ENCODE assay signal across 8 cellular contexts in genomic region chr1:201020647-201021332, GRCh38. TPM values are rescaled to one million over a fixed set of nuclear protein-coding genes. Genes with fewer than 3 reads are reported as not detected.
DNase-seq lines count a peak whose midpoint lies in the region; ATAC-seq, FAIRE-seq and TF ChIP-seq lines count a peak whose summit lies in the region.

No MANE protein-coding gene starts in this region.

- no peak overlapping the region for H3K4me3 Mint-ChIP-seq in dendritic cell treated with granulocyte-macrophage colony-stimulating factor and Interleukin-4, amounts not matched to agents 40 ng/mL and 50 ng/mL, for 4 days
- peak overlapping the region; percentile 90 for H3K4me3 Mint-ChIP-seq in neural progenitor cell

- intact Hi-C loops in dendritic cell treated with granulocyte-macrophage colony-stimulating factor and Interleukin-4, amounts not matched to agents 40 ng/mL and 50 ng/mL, for 4 days (cut with micrococcal nuclease) = no loop called here

- no peaks in the 10 kb centered on the region for H3K9me3 Mint-ChIP-seq in dendritic cell treated with granulocyte-macrophage colony-stimulating factor and Interleukin-4, amounts not matched to agents 40 ng/mL and 50 ng/mL, for 4 days
- no peaks in the 10 kb centered on the region for H3K9me3 Mint-ChIP-seq in neural progenitor cell

- H3K27me3 Mint-ChIP-seq in dendritic cell treated with granulocyte-macrophage colony-stimulating factor and Interleukin-4, amounts not matched to agents 40 ng/mL and 50 ng/mL, for 4 days = peaks cover 16% of the 10 kb centered on the region
- H3K27me3 Mint-ChIP-seq in neural progenitor cell (ENCODE audit: insufficient read depth, low read depth) = peaks cover 15% of the 10 kb centered on the region

- peak overlapping the region; percentile 87 for H3K4me2 ChIP-seq in neural progenitor cell

- TF ChIP-seq CTCF in neural progenitor cell (IDR thresholded peaks at IDR 0.05) = peak; percentile 61

- H3K4me1 Mint-ChIP-seq in dendritic cell treated with granulocyte-macrophage colony-stimulating factor and Interleukin-4, amounts not matched to agents 40 ng/mL and 50 ng/mL, for 4 days (ENCODE audit: low read depth) = peaks cover 84% of the 10 kb centered on the region
- peaks cover 71% of the 10 kb centered on the region for H3K4me1 Mint-ChIP-seq in neural progenitor cell

- DNase-seq in AML-193 (lab: John Stamatoyannopoulos, UW) (peak; percentile 15 to 23), GM19239 (ENCODE audit: insufficient read length, low spot score) (no peak), SW480 (ENCODE audit: low spot score) (peak; percentile 57), neural progenitor cell (ENCODE audit: low spot score) (peak; percentile 93), CD1c-positive myeloid dendritic cell (ENCODE audit: extremely low spot score) (no peak)

- no peak overlapping the region for H2AFZ ChIP-seq in neural progenitor cell (replicated peaks)

- H3K36me3 Mint-ChIP-seq in dendritic cell treated with granulocyte-macrophage colony-stimulating factor and Interleukin-4, amounts not matched to agents 40 ng/mL and 50 ng/mL, for 4 days (ENCODE audit: low read depth) = no peaks in the 10 kb centered on the region
- H3K36me3 Mint-ChIP-seq in neural progenitor cell = no peaks in the 10 kb centered on the region

- peak; percentile 83 for FAIRE-seq in GM19239 (lab: Jason Lieb, UNC)

- no peaks in the 10 kb centered on the region for H3K9me3 ChIP-seq in neural progenitor cell (ENCODE audit: low read depth)

- H3F3A ChIP-seq in neural progenitor cell (ENCODE audit: low read depth) = peaks cover 34% of the 10 kb centered on the region

- peak overlapping the region; percentile 81 for H3K27ac Mint-ChIP-seq in dendritic cell treated with granulocyte-macrophage colony-stimulating factor and Interleukin-4, amounts not matched to agents 40 ng/mL and 50 ng/mL, for 4 days
- no peak overlapping the region for H3K27ac Mint-ChIP-seq in neural progenitor cell

- no peak overlapping the region for H3K9ac ChIP-seq in neural progenitor cell

- peaks cover 58% of the 10 kb centered on the region for H3K4me1 ChIP-seq in neural progenitor cell

- peaks cover 24% of the 10 kb centered on the region for H3K79me2 ChIP-seq in neural progenitor cell (ENCODE audit: low read depth)

- H3K4me3 ChIP-seq in neural progenitor cell = no peak overlapping the region

- ATAC-seq in GM21786 (IDR thresholded peaks at IDR 0.05; ENCODE audit: unreplicated experiment) = no peak
- ATAC-seq in HG03045 (IDR thresholded peaks at IDR 0.05; ENCODE audit: unreplicated experiment) = no peak

- peaks cover 48% of the 10 kb centered on the region for H4K20me1 ChIP-seq in neural progenitor cell (ENCODE audit: low read depth)

- peaks cover 9% of the 10 kb centered on the region for H3K27me3 ChIP-seq in neural progenitor cell

- H3K27ac ChIP-seq in neural progenitor cell = peak overlapping the region; percentile 42

- no peaks in the 10 kb centered on the region for H3K36me3 ChIP-seq in neural progenitor cell

RNA-seq across cellular contexts. Expression of gene KIF21B, which starts 2.7 kb away (rescaled TPM):
- 6.4 and 15.6 TPM in 2 replicates for total RNA-seq in neural progenitor cell (ENCODE audit: low replicate concordance)

Comparison
In these comparisons a context has a peak if more than half of its experiments do, and no peak if none do; other contexts are left out.
1. DNase-seq: peak in AML-193 (2 of 2), SW480 (single experiment) and neural progenitor cell (single experiment); none in GM19239 (single experiment) and CD1c-positive myeloid dendritic cell (single experiment).